ENCODE assay signal across 1 cellular context in the genomic region with DNA sequence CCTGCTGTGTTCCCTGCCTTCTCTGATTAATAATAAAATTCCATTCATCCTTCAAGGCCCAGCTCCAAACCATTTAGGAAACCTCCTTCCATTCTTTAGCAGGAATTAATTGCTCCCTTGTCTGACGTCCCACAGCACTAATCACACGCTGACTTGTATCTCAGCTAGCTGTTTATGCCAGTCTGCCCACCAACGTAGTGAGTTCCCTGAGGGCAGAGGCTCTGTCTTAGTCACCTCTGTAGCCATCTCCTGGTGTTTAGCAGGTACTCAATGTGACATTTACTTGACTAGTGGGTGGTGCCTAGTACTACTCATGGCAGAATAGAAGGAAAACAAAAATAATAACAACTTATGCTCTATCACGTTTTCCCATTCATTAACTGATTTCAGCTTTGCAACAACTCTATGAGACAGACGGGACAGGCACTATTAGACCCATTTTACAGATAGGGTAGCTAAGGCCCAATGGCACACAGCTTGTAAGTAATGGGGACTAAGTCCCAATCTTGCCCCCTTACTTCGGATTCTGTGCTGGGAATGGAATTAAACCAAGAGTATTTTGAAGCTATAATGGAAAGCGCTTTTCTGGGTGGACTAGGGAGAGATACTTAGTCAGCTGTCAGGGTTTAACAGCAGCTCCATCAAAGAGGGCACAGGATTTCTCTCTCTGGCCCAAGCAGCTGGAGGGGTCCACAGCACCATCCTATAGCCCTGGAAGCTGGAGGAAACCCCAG.
TF ChIP-seq lines count a peak whose summit lies in the region.

No MANE protein-coding gene starts in this region.

TF ChIP-seq in H1, 55 proteins besides CTCF, POLR2A, EP300 and RAD21 (continued from another document):
- TF ChIP-seq POLR2AphosphoS5 (IDR thresholded peaks at IDR 0.05; ENCODE audit: low read depth, low read length), result 0 out of 2 replicates have a peak, but pooled peaks have one; percentile 6
- 0 out of 4 replicates have a peak, but pooled peaks of 1 of the 2 experiments have one; percentile 7 for TF ChIP-seq HDAC2 (IDR thresholded peaks at IDR 0.05; ENCODE audit: borderline replicate concordance in 1 of 2, low read depth in 2 of 2, low read length in 2 of 2)
- no peak for TF ChIP-seq EGR1 (IDR thresholded peaks at IDR 0.05; ENCODE audit: borderline replicate concordance, low read depth, low read length)
TF ChIP-seq in H1: peak in this region for 3.
